In genomic region chr4:124295413-124295812, GRCh38 we compare ENCODE assay signal across 38 cellular contexts.
"Had no signal": no experiment of that assay in that cellular context is flagged by ENCODE, and none has a peak within 500 bp of the region (broad histone marks: within the 10 kb centered on the region; RNA-seq: fewer than 3 reads in every experiment).

No MANE protein-coding gene starts in this region.

- H3K27me3 ChIP-seq: MG63 had no signal

- DNase-seq: Karpas-422, Kasumi-1, KBM-7, KG1, MG63, MM.1S, MV-4-11, NCI-H1048, NCI-H1092, NCI-H1092 treated with DMSO at 0.1 percent for 48 hours, NCI-H1105, NCI-H1105 treated with DMSO at 0.1 percent for 48 hours, NCI-H1417, NCI-H1417 treated with DMSO at 0.1 percent for 48 hours, NCI-H1436, NCI-H1436 treated with DMSO at 0.1 percent for 48 hours, NCI-H146, NCI-H1694, NCI-H1694 treated with DMSO at 0.1 percent for 48 hours, NCI-H187, NCI-H187 treated with DMSO at 0.1 percent for 48 hours, NCI-H1930, NCI-H2029, NCI-H2029 treated with DMSO at 0.1 percent for 48 hours, NCI-H2081, NCI-H2081 treated with DMSO at 0.1 percent for 48 hours, NCI-H2107, NCI-H2171, NCI-H2171 treated with DMSO at 0.1 percent for 48 hours, NCI-H2227 treated with DMSO at 0.1 percent for 48 hours, NCI-H226, NCI-H345, NCI-H446, NCI-H446 treated with DMSO at 0.1 percent for 48 hours, NCI-H510A, NCI-H510A treated with DMSO at 0.1 percent for 48 hours, NCI-H524 had no signal

- H3K36me3 ChIP-seq: MG63 had no signal

- H3K27ac ChIP-seq: KMS-11 had no signal

- H3K9me3 ChIP-seq: MG63 had no signal

- H3K9ac ChIP-seq: KMS-11 had no signal

- H3K4me3 ChIP-seq: MG63 had no signal

- H3K4me2 ChIP-seq: KMS-11 had no signal
